31 cellular contexts compared by ENCODE assay signal in genomic region chr6:105803439-105803838, GRCh38.
A peak's percentile ranks its signal among the peaks of the same experiment; 100 is the strongest.
DNase-seq lines count a peak whose midpoint lies in the region; ATAC-seq, FAIRE-seq and TF ChIP-seq lines count a peak whose summit lies in the region.
"Had no signal": no experiment of that assay in that cellular context is flagged by ENCODE, and none has a peak within 500 bp of the region (broad histone marks: within the 10 kb centered on the region; RNA-seq: fewer than 3 reads in every experiment).

No MANE protein-coding gene starts in this region.

- no peaks in the 10 kb centered on the region for H3K79me2 ChIP-seq in SK-N-SH (ENCODE audit: insufficient read depth)
- H3K79me2 ChIP-seq in astrocyte (ENCODE audit: insufficient read depth, low read length): no peaks in the 10 kb centered on the region
- H3K79me2 ChIP-seq: parathyroid adenoma had no signal

- H3K4me1 ChIP-seq in SK-N-SH (ENCODE audit: control insufficient read depth in 1 of 2, insufficient read depth in 2 of 2, low read depth in 1 of 2, low read length in 1 of 2) (peaks cover 0 to 5% of the 10 kb centered on the region in 2 experiments; a peak in 1 of 4 replicates), astrocyte (ENCODE audit: insufficient read depth, low read length) (peaks cover 17% of the 10 kb centered on the region), uterus (no peaks in the 10 kb centered on the region)

- no peaks in the 10 kb centered on the region for H3K9me2 ChIP-seq in SK-N-SH

- H3K4me3 Mint-ChIP-seq in astrocyte (ENCODE audit: unreplicated experiment): no peak overlapping the region
- no peak overlapping the region for H3K4me3 Mint-ChIP-seq in T-helper 2 cell treated with Interferon-gamma antibody and Interleukin-4, amounts not matched to agents 5 μg/mL and 100 μg/mL, for 36 hours
- H3K4me3 Mint-ChIP-seq: activated naive CD4-positive, alpha-beta T cell treated with anti-CD3 and anti-CD28 coated beads, Interleukin-2, amount 50 U/mL, for 24 hours; activated T-helper 1 cell treated with anti-CD3 and anti-CD28 coated beads, Interleukin-12 subunit alpha, Interleukin-12 subunit beta, Interleukin-2, Interleukin-4 antibody, amounts not matched to agents 30 ng/mL and 10 ng/mL and 1 ng/mL, durations not matched to agents 14 hours and 24 hours and 36 hours; CD4-positive, alpha-beta memory T cell; nephron; stimulated activated naive CD8-positive, alpha-beta T cell treated with anti-CD3 and anti-CD28 coated beads, Interleukin-15, Interleukin-2, amounts not matched to agents 100 ng/mL and 50 ng/mL, for 24 hours; WTC11 had no signal

- H3K4me3 ChIP-seq in SK-N-SH (ENCODE audit: low read depth in 2 of 2, low read length in 1 of 2) (no peak overlapping the region), astrocyte (ENCODE audit: insufficient read depth, low read depth, low read length) (no peak overlapping the region), uterus (no peak overlapping the region)
- H3K4me3 ChIP-seq: gastrocnemius medialis, left ventricle myocardium inferior, right atrium auricular region, tibial artery had no signal

- ATAC-seq in SK-N-SH treated with all-trans-retinoic acid at 6 μM for 48 hours: no peak
- no peak for ATAC-seq in GM19467 (IDR thresholded peaks at IDR 0.05; ENCODE audit: unreplicated experiment)
- ATAC-seq: gastrocnemius medialis, Right ventricle myocardium inferior, WTC11 had no signal

- TF ChIP-seq CTCF in SK-N-SH (IDR thresholded peaks at IDR 0.05) (no peak), astrocyte (IDR thresholded peaks at IDR 0.05; ENCODE audit: insufficient read depth, low read depth, low read length) (no peak), uterus (IDR thresholded peaks at IDR 0.05) (no peak)

- H3K27me3 Mint-ChIP-seq in astrocyte (ENCODE audit: low read depth, unreplicated experiment): no peaks in the 10 kb centered on the region
- H3K27me3 Mint-ChIP-seq in T-helper 2 cell treated with Interferon-gamma antibody and Interleukin-4, amounts not matched to agents 5 μg/mL and 100 μg/mL, for 36 hours (ENCODE audit: low read depth): no peaks in the 10 kb centered on the region
- H3K27me3 Mint-ChIP-seq: activated naive CD4-positive, alpha-beta T cell treated with anti-CD3 and anti-CD28 coated beads, Interleukin-2, amount 50 U/mL, for 24 hours had no signal

- H4K20me1 ChIP-seq in SK-N-SH (ENCODE audit: insufficient read depth): no peaks in the 10 kb centered on the region
- H4K20me1 ChIP-seq in astrocyte (ENCODE audit: insufficient read depth, low read length): no peaks in the 10 kb centered on the region

- intact Hi-C loops in uterus (cut with DNase I; ENCODE audit: low total_unique reads): no loop called here

- H3K27ac ChIP-seq in SK-N-SH (ENCODE audit: low read depth in 2 of 2, low read length in 1 of 2) (peak overlapping the region; percentile 16 to 72; a peak in 2 of 4 replicates), astrocyte (ENCODE audit: low read depth, low read length) (peak overlapping the region; percentile 61), uterus (peak overlapping the region; percentile 3 to 62)
- H3K27ac ChIP-seq: 22Rv1, left ventricle myocardium inferior, parathyroid adenoma, right atrium auricular region, tibial artery had no signal

- H3K36me3 ChIP-seq in SK-N-SH (replicated peaks in 1 of 2; ENCODE audit: control insufficient read depth in 1 of 2, insufficient read depth in 2 of 2, low read length in 1 of 2) (no peaks in the 10 kb centered on the region), astrocyte (ENCODE audit: insufficient read depth, low read length) (no peaks in the 10 kb centered on the region), uterus (no peaks in the 10 kb centered on the region)
- H3K36me3 ChIP-seq: gastrocnemius medialis, left ventricle myocardium inferior, right atrium auricular region, tibial artery had no signal

- H3K4me2 ChIP-seq in SK-N-SH (no peak overlapping the region; the same call in 1 of the 2 replicates), astrocyte (ENCODE audit: low read length) (peak overlapping the region; percentile 1)

- H3K9me3 Mint-ChIP-seq in astrocyte (ENCODE audit: unreplicated experiment): peaks cover 2% of the 10 kb centered on the region
- H3K9me3 Mint-ChIP-seq in T-helper 2 cell treated with Interferon-gamma antibody and Interleukin-4, amounts not matched to agents 5 μg/mL and 100 μg/mL, for 36 hours: peaks cover 14% of the 10 kb centered on the region
- H3K9me3 Mint-ChIP-seq: activated naive CD4-positive, alpha-beta T cell treated with anti-CD3 and anti-CD28 coated beads, Interleukin-2, amount 50 U/mL, for 24 hours; nephron; stimulated activated naive CD8-positive, alpha-beta T cell treated with anti-CD3 and anti-CD28 coated beads, Interleukin-15, Interleukin-2, amounts not matched to agents 100 ng/mL and 50 ng/mL, for 24 hours; WTC11 had no signal

- CTCF ChIA-PET in SK-N-SH (lab: Yijun Ruan, JAX): interaction anchor here (0.5 kb wide), 1 partner anchor 636 kb away, joined by 4 read pairs; no protein-coding TSS in a partner anchor

- TF ChIP-seq EP300 in SK-N-SH (IDR thresholded peaks at IDR 0.05; ENCODE audit: borderline replicate concordance in 1 of 2, low read depth in 1 of 2, low read length in 1 of 2): no peak

- H3K4me1 Mint-ChIP-seq in astrocyte (ENCODE audit: low read depth, unreplicated experiment): no peaks in the 10 kb centered on the region
- peaks cover 27% of the 10 kb centered on the region for H3K4me1 Mint-ChIP-seq in T-helper 2 cell treated with Interferon-gamma antibody and Interleukin-4, amounts not matched to agents 5 μg/mL and 100 μg/mL, for 36 hours (ENCODE audit: low read depth)
- H3K4me1 Mint-ChIP-seq: WTC11 had no signal

- no peak for TF ChIP-seq RAD21 in SK-N-SH (IDR thresholded peaks at IDR 0.05; ENCODE audit: low read length)

- no peaks in the 10 kb centered on the region for H3K36me3 Mint-ChIP-seq in astrocyte (ENCODE audit: low read depth, unreplicated experiment)
- H3K36me3 Mint-ChIP-seq in T-helper 2 cell treated with Interferon-gamma antibody and Interleukin-4, amounts not matched to agents 5 μg/mL and 100 μg/mL, for 36 hours (ENCODE audit: low read depth): peaks cover 11% of the 10 kb centered on the region
- H3K36me3 Mint-ChIP-seq: activated naive CD4-positive, alpha-beta T cell treated with anti-CD3 and anti-CD28 coated beads, Interleukin-2, amount 50 U/mL, for 24 hours; CD4-positive, alpha-beta memory T cell; WTC11 had no signal

- no peak for FAIRE-seq in astrocyte (lab: Jason Lieb, UNC)
- FAIRE-seq: H1 had no signal

- 62% methylated on average over 2 of the region's 2 CpGs for WGBS in SK-N-SH (ENCODE audit: low lambda C conversion rate)

- H3K9me3 ChIP-seq in SK-N-SH: no peaks in the 10 kb centered on the region
- H3K9me3 ChIP-seq in astrocyte (ENCODE audit: insufficient read depth, low read depth, low read length): peaks cover 4% of the 10 kb centered on the region
- H3K9me3 ChIP-seq in uterus: no peaks in the 10 kb centered on the region
- H3K9me3 ChIP-seq: right atrium auricular region, tibial artery had no signal

- no peak for TF ChIP-seq POLR2A in uterus (IDR thresholded peaks at IDR 0.05)

- H3K9ac ChIP-seq in SK-N-SH (no peak overlapping the region), astrocyte (ENCODE audit: low read length) (no peak overlapping the region)
- H3K9ac ChIP-seq: parathyroid adenoma had no signal

- H3K27me3 ChIP-seq in SK-N-SH (ENCODE audit: insufficient read depth) (no peaks in the 10 kb centered on the region), astrocyte (ENCODE audit: insufficient read depth, low read length) (no peaks in the 10 kb centered on the region), uterus (no peaks in the 10 kb centered on the region)
- H3K27me3 ChIP-seq: gastrocnemius medialis, right atrium auricular region, tibial artery had no signal

- POLR2A ChIA-PET in SK-N-SH (lab: Yijun Ruan, JAX): no interaction called here

- DNase-seq in SK-N-SH (no peak), astrocyte (ENCODE audit: low read depth) (peak; percentile 90), fibroblast of peridontal ligament (ENCODE audit: extremely low read depth) (peak; percentile 67), uterus (no peak), DMS79 (lab: John Stamatoyannopoulos, UW) (no peak)
- DNase-seq in T-helper 2 cell treated with Interferon-gamma antibody and Interleukin-4, amounts not matched to agents 5 μg/mL and 100 μg/mL, for 36 hours (ENCODE audit: low spot score): no peak
- DNase-seq: AML-193; aorta; CD4-positive, alpha-beta memory T cell; cerebellar nuclear complex; gastrocnemius medialis; hypothalamus; Karpas-422; left ventricle myocardium inferior; midbrain; NCI-H187 treated with DMSO at 0.1 percent for 48 hours; NCI-H748 treated with DMSO at 0.1 percent for 48 hours; T-helper 9 cell; tibial artery had no signal

- H3K27ac Mint-ChIP-seq in astrocyte (ENCODE audit: unreplicated experiment): no peak overlapping the region
- H3K27ac Mint-ChIP-seq in T-helper 2 cell treated with Interferon-gamma antibody and Interleukin-4, amounts not matched to agents 5 μg/mL and 100 μg/mL, for 36 hours: no peak overlapping the region
- H3K27ac Mint-ChIP-seq: activated naive CD4-positive, alpha-beta T cell treated with anti-CD3 and anti-CD28 coated beads, Interleukin-2, amount 50 U/mL, for 24 hours; activated T-helper 1 cell treated with anti-CD3 and anti-CD28 coated beads, Interleukin-12 subunit alpha, Interleukin-12 subunit beta, Interleukin-2, Interleukin-4 antibody, amounts not matched to agents 30 ng/mL and 10 ng/mL and 1 ng/mL, durations not matched to agents 14 hours and 24 hours and 36 hours; CD4-positive, alpha-beta memory T cell; nephron; stimulated activated naive CD8-positive, alpha-beta T cell treated with anti-CD3 and anti-CD28 coated beads, Interleukin-15, Interleukin-2, amounts not matched to agents 100 ng/mL and 50 ng/mL, for 24 hours; WTC11 had no signal

- H2AFZ ChIP-seq in SK-N-SH (ENCODE audit: low read depth) (no peak overlapping the region), astrocyte (ENCODE audit: low read depth, low read length) (no peak overlapping the region)
- H2AFZ ChIP-seq: parathyroid adenoma had no signal

- H3F3A ChIP-seq in SK-N-SH (replicated peaks; ENCODE audit: insufficient read depth): peaks cover 11% of the 10 kb centered on the region

TF ChIP-seq in SK-N-SH, 30 proteins besides CTCF, POLR2A, EP300 and RAD21 (continues in another document):
- TF ChIP-seq GABPA (IDR thresholded peaks at IDR 0.05; ENCODE audit: low read depth): no peak
- no peak for TF ChIP-seq RCOR1 (IDR thresholded peaks at IDR 0.05; ENCODE audit: low read length)
- no peak for TF ChIP-seq YY1 (IDR thresholded peaks at IDR 0.05; ENCODE audit: low read depth)
- no peak for TF ChIP-seq NRF1 (IDR thresholded peaks at IDR 0.05; ENCODE audit: low read depth, low read length)

TF ChIP-seq in SK-N-SH treated with all-trans-retinoic acid at 6 μM for 48 hours, 23 proteins besides CTCF, POLR2A, EP300 and RAD21:
- TF ChIP-seq ISL1 (CRISPR knock-in tag; IDR thresholded peaks at IDR 0.05): no peak

Comparison
In these comparisons a context has a peak if more than half of its experiments do, and no peak if none do; other contexts are left out.
1. DNase-seq: peak in astrocyte (single experiment) and fibroblast of peridontal ligament (single experiment); none in SK-N-SH (single experiment), uterus (0 of 2), DMS79 (single experiment) and T-helper 2 cell treated with Interferon-gamma antibody and Interleukin-4, amounts not matched to agents 5 μg/mL and 100 μg/mL, for 36 hours (single experiment).
2. Peak in every context shown above with its lines, with median percentiles within 50 percentile points of each other: H3K27ac ChIP-seq.